In the genomic region with DNA sequence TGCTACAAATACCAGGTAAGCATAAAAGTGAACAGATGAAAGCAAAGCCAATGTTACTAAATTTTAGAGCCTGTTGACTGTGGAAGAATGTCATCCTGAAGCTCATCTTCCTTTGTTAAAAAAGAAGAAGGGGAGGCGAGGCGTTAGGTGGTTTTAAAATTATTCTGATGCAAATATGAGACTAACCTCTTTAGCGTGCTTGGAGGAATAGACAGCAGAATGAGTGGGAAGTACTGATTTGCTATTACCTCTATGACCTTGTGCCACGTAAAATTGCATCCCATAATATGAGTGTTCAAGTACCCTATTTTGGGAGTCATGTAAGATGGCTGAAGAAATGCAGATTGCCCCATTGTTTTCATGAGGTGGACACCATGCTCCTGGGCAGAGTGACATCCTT, we compare ENCODE assay signal across 22 cellular contexts.
"Had no signal": no experiment of that assay in that cellular context is flagged by ENCODE, and none has a peak within 500 bp of the region (broad histone marks: within the 10 kb centered on the region; RNA-seq: fewer than 3 reads in every experiment).

No MANE protein-coding gene starts in this region.

- ATAC-seq: T-helper 17 cell had no signal

- FAIRE-seq: RCC 7860 had no signal

- H3K9ac ChIP-seq: SK-N-SH had no signal

- H3K27me3 ChIP-seq: MG63 had no signal

- H3K27ac ChIP-seq: RWPE1 had no signal

- H3K36me3 ChIP-seq: MG63 had no signal

- H3K4me2 ChIP-seq: SK-N-SH had no signal

- DNase-seq: KBM-7, MG63, NCI-H1092, NCI-H1105 treated with DMSO at 0.1 percent for 48 hours, NCI-H1417 treated with DMSO at 0.1 percent for 48 hours, NCI-H146, NCI-H1694 treated with DMSO at 0.1 percent for 48 hours, NCI-H2029, NCI-H2081 treated with DMSO at 0.1 percent for 48 hours, NCI-H2171, NCI-H226, NCI-H446, NCI-H510A, NCI-H524 treated with DMSO at 0.1 percent for 48 hours, NCI-H69, NCI-H774, SHP77, SK-N-SH, T-helper 1 cell, T-helper 17 cell had no signal

- H3K9me3 ChIP-seq: MG63, SK-N-SH had no signal

- H3K4me3 ChIP-seq: MG63 had no signal
